1 cellular context compared by ENCODE assay signal in genomic region chr7:149063481-149063880, GRCh38.
TF ChIP-seq lines count a peak whose summit lies in the region.

No MANE protein-coding gene starts in this region.

TF ChIP-seq in GM12878, 131 proteins besides CTCF, POLR2A, EP300 and RAD21:
- peak; percentile 67 for TF ChIP-seq SPI1 (IDR thresholded peaks at IDR 0.05; ENCODE audit: borderline replicate concordance, insufficient read depth, low read depth, low read length)
- TF ChIP-seq, protein P1, sequence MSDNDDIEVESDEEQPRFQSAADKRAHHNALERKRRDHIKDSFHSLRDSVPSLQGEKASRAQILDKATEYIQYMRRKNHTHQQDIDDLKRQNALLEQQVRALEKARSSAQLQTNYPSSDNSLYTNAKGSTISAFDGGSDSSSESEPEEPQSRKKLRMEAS (IDR thresholded peaks at IDR 0.05; ENCODE audit: low read depth, low read length), result no peak
